11 cellular contexts compared by ENCODE assay signal in genomic region chr2:224220581-224221255, GRCh38.
DNase-seq lines count a peak whose midpoint lies in the region; ATAC-seq and TF ChIP-seq lines count a peak whose summit lies in the region.
"Had no signal": no experiment of that assay in that cellular context is flagged by ENCODE, and none has a peak within 500 bp of the region (broad histone marks: within the 10 kb centered on the region; RNA-seq: fewer than 3 reads in every experiment).

No MANE protein-coding gene starts in this region.

- H3K27me3 ChIP-seq in SJSA1 (replicated peaks): no peaks in the 10 kb centered on the region
- no peaks in the 10 kb centered on the region for H3K27me3 ChIP-seq in skeletal muscle tissue (ENCODE audit: control insufficient read depth in 3 of 3, insufficient read depth in 3 of 3, low read length in 3 of 3)

- H3K4me3 Mint-ChIP-seq in HFFc6: peak overlapping the region; percentile 64
- H3K4me3 Mint-ChIP-seq: nephron progenitor cell had no signal

- H3K9ac ChIP-seq in skeletal muscle tissue (ENCODE audit: low read depth in 1 of 3, low read length in 3 of 3): no peak overlapping the region

- H3K27ac ChIP-seq in SJSA1 (peak overlapping the region; percentile 92), skeletal muscle tissue (ENCODE audit: low read depth, low read length) (peak overlapping the region; percentile 11)

- H3K27me3 Mint-ChIP-seq in HFFc6 (ENCODE audit: insufficient read depth): peaks cover 1% of the 10 kb centered on the region

- H3K4me1 ChIP-seq in SJSA1 (replicated peaks): peaks cover 24% of the 10 kb centered on the region
- H3K4me1 ChIP-seq in skeletal muscle tissue (ENCODE audit: control insufficient read depth in 3 of 3, insufficient read depth in 3 of 3, low read length in 3 of 3): peaks cover 0 to 4% (median 0%) of the 10 kb centered on the region in 3 donors

- DNase-seq in HFFc6 (peak; percentile 53), SJSA1 (ENCODE audit: low read depth in 1 of 2, low spot score in 2 of 2) (peak in 1 of 2 experiments; percentile 55), fibroblast of mammary gland (ENCODE audit: low read depth) (peak; percentile 73), DMS153 (lab: John Stamatoyannopoulos, UW) (no peak)
- no peak for DNase-seq in stimulated activated CD4-positive, alpha-beta T cell treated with anti-CD3 and anti-CD28 coated beads, Interleukin-12 subunit alpha, Interleukin-12 subunit beta, amount 100 ng/mL, for 4 hours
- DNase-seq: anterior cingulate cortex; NCI-H187; nephron progenitor cell; stimulated activated CD4-positive, alpha-beta T cell treated with anti-CD3 and anti-CD28 coated beads, Interleukin-15, amount 100 ng/mL, for 24 hours had no signal

- H3K4me3 ChIP-seq in SJSA1: no peak overlapping the region
- no peak overlapping the region for H3K4me3 ChIP-seq in fibroblast of mammary gland (ENCODE audit: control insufficient read depth, low read depth, low read length)
- no peak overlapping the region for H3K4me3 ChIP-seq in skeletal muscle tissue (ENCODE audit: low read length in 3 of 3)

- H3K27ac Mint-ChIP-seq in HFFc6: peak overlapping the region; percentile 98
- H3K27ac Mint-ChIP-seq: nephron progenitor cell had no signal

- no peaks in the 10 kb centered on the region for H3K36me3 ChIP-seq in SJSA1
- H3K36me3 ChIP-seq in skeletal muscle tissue (ENCODE audit: control insufficient read depth in 3 of 3, insufficient read depth in 3 of 3, low read length in 3 of 3): no peaks in the 10 kb centered on the region

- TF ChIP-seq CTCF in HFFc6 (IDR thresholded peaks at IDR 0.05): no peak
- TF ChIP-seq CTCF in fibroblast of mammary gland (conservative IDR thresholded peaks at IDR 0.05; ENCODE audit: control insufficient read depth, insufficient read depth, low read depth, low read length): no peak

- peaks cover 64% of the 10 kb centered on the region for H3K4me1 Mint-ChIP-seq in HFFc6 (ENCODE audit: low read depth)

- H3K9me3 Mint-ChIP-seq in HFFc6: peaks cover 30% of the 10 kb centered on the region

- H3K9me3 ChIP-seq in SJSA1 (replicated peaks): no peaks in the 10 kb centered on the region
- H3K9me3 ChIP-seq in skeletal muscle tissue (ENCODE audit: control insufficient read depth in 3 of 3, low read length in 3 of 3): no peaks in the 10 kb centered on the region

- peaks cover 25% of the 10 kb centered on the region for H3K36me3 Mint-ChIP-seq in HFFc6 (ENCODE audit: low read depth)

- ATAC-seq in HG03442 (IDR thresholded peaks at IDR 0.05; ENCODE audit: unreplicated experiment): no peak

Comparison
In these comparisons a context has a peak if more than half of its experiments do, and no peak if none do; other contexts are left out.
1. DNase-seq: peak in HFFc6 (single experiment) and fibroblast of mammary gland (single experiment); none in stimulated activated CD4-positive, alpha-beta T cell treated with anti-CD3 and anti-CD28 coated beads, Interleukin-12 subunit alpha, Interleukin-12 subunit beta, amount 100 ng/mL, for 4 hours (single experiment) and DMS153 (single experiment).